In genomic region chr1:173489149-173489600, GRCh38 we compare ENCODE assay signal across 1 cellular context.
TF ChIP-seq lines count a peak whose summit lies in the region.

No MANE protein-coding gene starts in this region.

TF ChIP-seq in GM23338, 12 proteins besides CTCF, POLR2A, EP300 and RAD21 (continued from another document):
- TF ChIP-seq ZNF462 (CRISPR knock-in tag; IDR thresholded peaks at IDR 0.05), result no peak
